Comparison of ENCODE assay signal across 4 cellular contexts in the genomic region with DNA sequence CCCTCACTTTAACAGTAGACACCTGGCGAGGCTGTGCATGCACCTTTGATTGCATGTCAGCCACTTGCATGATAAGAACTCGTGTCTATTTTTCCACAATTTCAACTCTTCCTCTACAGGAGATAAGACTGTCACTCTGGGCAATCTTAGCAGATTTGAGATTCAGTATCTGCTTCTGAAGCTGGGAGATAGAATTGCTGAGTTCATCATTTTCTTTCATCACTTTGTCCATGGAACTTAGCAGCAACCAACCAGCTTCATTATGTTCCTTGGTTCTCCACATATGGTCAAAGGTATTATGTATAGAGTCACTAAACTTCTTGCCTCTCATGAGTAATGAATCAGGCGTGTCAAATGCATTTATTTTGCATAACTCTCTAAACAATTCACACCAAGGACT.
TF ChIP-seq lines count a peak whose summit lies in the region.

No MANE protein-coding gene starts in this region.

TF ChIP-seq in HepG2, 621 proteins besides CTCF, POLR2A, EP300 and RAD21:
- TF ChIP-seq PPARG (CRISPR knock-in tag; conservative IDR thresholded peaks at IDR 0.05) (no peak), KDM5A (IDR thresholded peaks at IDR 0.05; ENCODE audit: borderline replicate concordance, low read length) (no peak), ZSCAN30 (CRISPR knock-in tag; IDR thresholded peaks at IDR 0.05) (no peak), RCOR2 (CRISPR knock-in tag; IDR thresholded peaks at IDR 0.05) (no peak), MAFF (IDR thresholded peaks at IDR 0.05; ENCODE audit: low read depth, low read length) (peak; percentile 83), MAFK (conservative IDR thresholded peaks at IDR 0.05 in 1 of 2, IDR thresholded peaks at IDR 0.05 in 1 of 2; ENCODE audit: low read length in 2 of 2) (peak; percentile 74 to 91), FOXC1 (CRISPR knock-in tag; IDR thresholded peaks at IDR 0.05; ENCODE audit: borderline replicate concordance) (no peak)
- TF ChIP-seq, protein P1, sequence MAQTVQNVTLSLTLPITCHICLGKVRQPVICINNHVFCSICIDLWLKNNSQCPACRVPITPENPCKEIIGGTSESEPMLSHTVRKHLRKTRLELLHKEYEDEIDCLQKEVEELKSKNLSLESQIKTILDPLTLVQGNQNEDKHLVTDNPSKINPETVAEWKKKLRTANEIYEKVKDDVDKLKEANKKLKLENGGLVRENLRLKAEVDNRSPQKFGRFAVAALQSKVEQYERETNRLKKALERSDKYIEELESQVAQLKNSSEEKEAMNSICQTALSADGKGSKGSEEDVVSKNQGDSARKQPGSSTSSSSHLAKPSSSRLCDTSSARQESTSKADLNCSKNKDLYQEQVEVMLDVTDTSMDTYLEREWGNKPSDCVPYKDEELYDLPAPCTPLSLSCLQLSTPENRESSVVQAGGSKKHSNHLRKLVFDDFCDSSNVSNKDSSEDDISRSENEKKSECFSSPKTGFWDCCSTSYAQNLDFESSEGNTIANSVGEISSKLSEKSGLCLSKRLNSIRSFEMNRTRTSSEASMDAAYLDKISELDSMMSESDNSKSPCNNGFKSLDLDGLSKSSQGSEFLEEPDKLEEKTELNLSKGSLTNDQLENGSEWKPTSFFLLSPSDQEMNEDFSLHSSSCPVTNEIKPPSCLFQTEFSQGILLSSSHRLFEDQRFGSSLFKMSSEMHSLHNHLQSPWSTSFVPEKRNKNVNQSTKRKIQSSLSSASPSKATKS (CRISPR knock-in tag; IDR thresholded peaks at IDR 0.05): no peak

TF ChIP-seq in A549, 52 proteins besides CTCF, POLR2A, EP300 and RAD21:
- TF ChIP-seq MAFK (IDR thresholded peaks at IDR 0.05; ENCODE audit: partially characterized antibody) (peak; percentile 80), KDM1A (IDR thresholded peaks at IDR 0.05; ENCODE audit: low read depth) (no peak)

TF ChIP-seq in IMR-90, 13 proteins besides CTCF, POLR2A, EP300 and RAD21:
- TF ChIP-seq RFX5 (IDR thresholded peaks at IDR 0.05; ENCODE audit: low read depth, low read length) (no peak), NFE2L2 (IDR thresholded peaks at IDR 0.05; ENCODE audit: low read depth, low read length) (no peak), CHD1 (IDR thresholded peaks at IDR 0.05; ENCODE audit: low read depth, low read length) (no peak), MAFK (IDR thresholded peaks at IDR 0.05; ENCODE audit: low read depth, low read length) (peak; percentile 84)

TF ChIP-seq in K562, 482 proteins besides CTCF, POLR2A, EP300 and RAD21:
- TF ChIP-seq SMAD3 (CRISPR knock-in tag; conservative IDR thresholded peaks at IDR 0.05) (no peak), ELF2 (CRISPR knock-in tag; IDR thresholded peaks at IDR 0.05) (no peak), SP2 (IDR thresholded peaks at IDR 0.05; ENCODE audit: extremely low read depth, low read depth, low read length, poor library complexity, severe bottlenecking) (no peak), POLR2G (IDR thresholded peaks at IDR 0.05; ENCODE audit: low read depth, low read length) (no peak), SPI1 (IDR thresholded peaks at IDR 0.05; ENCODE audit: borderline replicate concordance, low read depth, low read length) (no peak), FOXM1 (IDR thresholded peaks at IDR 0.05; ENCODE audit: low read depth) (no peak), FOXM1 (CRISPR knock-in tag; IDR thresholded peaks at IDR 0.05; ENCODE audit: low read depth) (no peak), ZNF212 (CRISPR knock-in tag; IDR thresholded peaks at IDR 0.05) (no peak), TAF9B (IDR thresholded peaks at IDR 0.05; ENCODE audit: partially characterized antibody) (no peak), MAFG (tag; conservative IDR thresholded peaks at IDR 0.05) (peak; percentile 82), MAFK (IDR thresholded peaks at IDR 0.05; ENCODE audit: low read length) (peak; percentile 45; the same call in 1 of the 2 replicates), KHSRP (IDR thresholded peaks at IDR 0.05) (no peak), NCOA4 (IDR thresholded peaks at IDR 0.05; ENCODE audit: partially characterized antibody) (no peak), C11orf30 (IDR thresholded peaks at IDR 0.05; ENCODE audit: low read depth) (peak; percentile 69), MEF2A (IDR thresholded peaks at IDR 0.05; ENCODE audit: control insufficient read depth, low read depth, low read length) (no peak), RB1 (IDR thresholded peaks at IDR 0.05; ENCODE audit: low read depth) (no peak), ZKSCAN3 (CRISPR knock-in tag; IDR thresholded peaks at IDR 0.05) (no peak), ZNF316 (IDR thresholded peaks at IDR 0.05) (peak; percentile 77), GABPB1 (CRISPR knock-in tag; IDR thresholded peaks at IDR 0.05) (no peak), MXD1 (CRISPR knock-in tag; IDR thresholded peaks at IDR 0.05; ENCODE audit: borderline replicate concordance, poor library complexity, severe bottlenecking) (no peak), MAFF (IDR thresholded peaks at IDR 0.05; ENCODE audit: low read length) (peak; percentile 69), FOXP4 (CRISPR knock-in tag; IDR thresholded peaks at IDR 0.05; ENCODE audit: borderline replicate concordance) (no peak), SMARCA5 (IDR thresholded peaks at IDR 0.05) (no peak), NR3C1 (CRISPR knock-in tag; IDR thresholded peaks at IDR 0.05) (no peak), HOXB6 (CRISPR knock-in tag; IDR thresholded peaks at IDR 0.05; ENCODE audit: borderline replicate concordance) (no peak)
- TF ChIP-seq, protein P2, sequence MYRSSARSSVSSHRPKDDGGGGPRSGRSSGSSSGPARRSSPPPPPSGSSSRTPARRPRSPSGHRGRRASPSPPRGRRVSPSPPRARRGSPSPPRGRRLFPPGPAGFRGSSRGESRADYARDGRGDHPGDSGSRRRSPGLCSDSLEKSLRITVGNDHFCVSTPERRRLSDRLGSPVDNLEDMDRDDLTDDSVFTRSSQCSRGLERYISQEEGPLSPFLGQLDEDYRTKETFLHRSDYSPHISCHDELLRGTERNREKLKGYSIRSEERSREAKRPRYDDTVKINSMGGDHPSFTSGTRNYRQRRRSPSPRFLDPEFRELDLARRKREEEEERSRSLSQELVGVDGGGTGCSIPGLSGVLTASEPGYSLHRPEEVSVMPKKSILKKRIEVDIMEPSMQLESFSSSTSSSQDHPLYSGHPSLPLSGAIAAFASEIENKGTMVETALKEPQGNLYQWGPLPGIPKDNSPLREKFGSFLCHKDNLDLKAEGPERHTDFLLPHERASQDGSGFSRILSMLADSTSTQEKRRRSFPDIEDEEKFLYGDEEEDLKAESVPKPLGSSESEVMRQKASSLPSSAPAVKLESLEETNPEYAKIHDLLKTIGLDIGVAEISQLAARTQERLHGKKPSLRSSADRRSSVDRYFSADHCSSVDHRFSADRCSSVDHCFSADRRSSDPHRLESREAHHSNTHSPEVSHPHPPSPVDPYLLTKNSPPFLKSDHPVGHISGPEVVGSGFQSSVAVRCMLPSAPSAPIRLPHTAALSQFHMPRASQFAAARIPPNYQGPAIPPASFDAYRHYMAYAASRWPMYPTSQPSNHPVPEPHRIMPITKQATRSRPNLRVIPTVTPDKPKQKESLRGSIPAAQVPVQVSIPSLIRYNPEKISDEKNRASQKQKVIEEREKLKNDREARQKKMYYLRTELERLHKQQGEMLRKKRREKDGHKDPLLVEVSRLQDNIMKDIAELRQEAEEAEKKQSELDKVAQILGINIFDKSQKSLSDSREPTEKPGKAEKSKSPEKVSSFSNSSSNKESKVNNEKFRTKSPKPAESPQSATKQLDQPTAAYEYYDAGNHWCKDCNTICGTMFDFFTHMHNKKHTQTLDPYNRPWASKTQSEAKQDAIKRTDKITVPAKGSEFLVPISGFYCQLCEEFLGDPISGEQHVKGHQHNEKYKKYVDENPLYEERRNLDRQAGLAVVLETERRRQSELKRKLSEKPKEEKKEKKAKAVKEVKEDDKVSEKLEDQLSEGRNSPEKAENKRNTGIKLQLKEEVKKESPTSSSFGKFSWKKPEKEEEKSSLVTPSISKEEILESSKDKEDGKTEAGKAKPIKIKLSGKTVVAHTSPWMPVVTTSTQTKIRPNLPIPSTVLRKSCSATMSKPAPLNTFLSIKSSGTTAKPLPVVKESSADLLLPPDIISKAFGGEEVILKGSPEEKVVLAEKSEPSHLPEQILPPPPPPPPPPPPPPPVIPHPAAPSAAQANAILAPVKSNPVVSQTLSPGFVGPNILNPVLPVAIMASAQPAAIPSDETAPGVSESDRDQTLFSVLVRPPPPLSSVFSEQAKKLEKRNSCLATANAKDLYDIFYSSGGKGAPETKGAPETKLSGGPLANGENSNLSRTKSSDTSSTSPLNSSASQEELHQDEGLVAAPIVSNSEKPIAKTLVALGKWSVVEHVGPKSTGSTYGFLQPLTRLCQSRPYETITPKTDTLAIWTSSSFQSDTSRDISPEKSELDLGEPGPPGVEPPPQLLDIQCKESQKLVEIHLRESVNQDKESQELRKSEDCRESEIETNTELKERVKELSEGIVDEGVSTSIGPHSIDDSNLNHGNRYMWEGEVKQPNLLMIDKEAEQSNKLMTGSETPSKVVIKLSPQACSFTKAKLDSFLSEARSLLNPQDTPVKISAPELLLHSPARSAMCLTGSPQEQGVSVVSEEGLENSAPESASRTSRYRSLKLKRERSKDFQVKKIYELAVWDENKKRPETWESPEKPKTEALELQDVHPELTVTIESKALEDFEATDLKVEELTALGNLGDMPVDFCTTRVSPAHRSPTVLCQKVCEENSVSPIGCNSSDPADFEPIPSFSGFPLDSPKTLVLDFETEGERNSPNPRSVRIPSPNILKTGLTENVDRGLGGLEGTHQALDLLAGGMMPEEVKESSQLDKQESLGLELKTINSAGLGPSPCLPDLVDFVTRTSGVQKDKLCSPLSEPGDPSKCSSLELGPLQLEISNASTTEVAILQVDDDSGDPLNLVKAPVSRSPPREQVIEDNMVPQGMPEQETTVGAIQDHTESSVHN (IDR thresholded peaks at IDR 0.05; ENCODE audit: borderline replicate concordance in 1 of 2, low read depth in 1 of 2): no peak
- TF ChIP-seq, protein P3, sequence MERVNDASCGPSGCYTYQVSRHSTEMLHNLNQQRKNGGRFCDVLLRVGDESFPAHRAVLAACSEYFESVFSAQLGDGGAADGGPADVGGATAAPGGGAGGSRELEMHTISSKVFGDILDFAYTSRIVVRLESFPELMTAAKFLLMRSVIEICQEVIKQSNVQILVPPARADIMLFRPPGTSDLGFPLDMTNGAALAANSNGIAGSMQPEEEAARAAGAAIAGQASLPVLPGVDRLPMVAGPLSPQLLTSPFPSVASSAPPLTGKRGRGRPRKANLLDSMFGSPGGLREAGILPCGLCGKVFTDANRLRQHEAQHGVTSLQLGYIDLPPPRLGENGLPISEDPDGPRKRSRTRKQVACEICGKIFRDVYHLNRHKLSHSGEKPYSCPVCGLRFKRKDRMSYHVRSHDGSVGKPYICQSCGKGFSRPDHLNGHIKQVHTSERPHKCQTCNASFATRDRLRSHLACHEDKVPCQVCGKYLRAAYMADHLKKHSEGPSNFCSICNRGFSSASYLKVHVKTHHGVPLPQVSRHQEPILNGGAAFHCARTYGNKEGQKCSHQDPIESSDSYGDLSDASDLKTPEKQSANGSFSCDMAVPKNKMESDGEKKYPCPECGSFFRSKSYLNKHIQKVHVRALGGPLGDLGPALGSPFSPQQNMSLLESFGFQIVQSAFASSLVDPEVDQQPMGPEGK (CRISPR knock-in tag; IDR thresholded peaks at IDR 0.05; ENCODE audit: borderline replicate concordance): no peak
- TF ChIP-seq, protein P4, sequence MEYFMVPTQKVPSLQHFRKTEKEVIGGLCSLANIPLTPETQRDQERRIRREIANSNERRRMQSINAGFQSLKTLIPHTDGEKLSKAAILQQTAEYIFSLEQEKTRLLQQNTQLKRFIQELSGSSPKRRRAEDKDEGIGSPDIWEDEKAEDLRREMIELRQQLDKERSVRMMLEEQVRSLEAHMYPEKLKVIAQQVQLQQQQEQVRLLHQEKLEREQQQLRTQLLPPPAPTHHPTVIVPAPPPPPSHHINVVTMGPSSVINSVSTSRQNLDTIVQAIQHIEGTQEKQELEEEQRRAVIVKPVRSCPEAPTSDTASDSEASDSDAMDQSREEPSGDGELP (CRISPR knock-in tag; IDR thresholded peaks at IDR 0.05; ENCODE audit: borderline replicate concordance): no peak
- TF ChIP-seq, protein P5, sequence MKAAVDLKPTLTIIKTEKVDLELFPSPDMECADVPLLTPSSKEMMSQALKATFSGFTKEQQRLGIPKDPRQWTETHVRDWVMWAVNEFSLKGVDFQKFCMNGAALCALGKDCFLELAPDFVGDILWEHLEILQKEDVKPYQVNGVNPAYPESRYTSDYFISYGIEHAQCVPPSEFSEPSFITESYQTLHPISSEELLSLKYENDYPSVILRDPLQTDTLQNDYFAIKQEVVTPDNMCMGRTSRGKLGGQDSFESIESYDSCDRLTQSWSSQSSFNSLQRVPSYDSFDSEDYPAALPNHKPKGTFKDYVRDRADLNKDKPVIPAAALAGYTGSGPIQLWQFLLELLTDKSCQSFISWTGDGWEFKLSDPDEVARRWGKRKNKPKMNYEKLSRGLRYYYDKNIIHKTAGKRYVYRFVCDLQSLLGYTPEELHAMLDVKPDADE (conservative IDR thresholded peaks at IDR 0.05; ENCODE audit: control insufficient read depth, low read depth, low read length): no peak
TF ChIP-seq in K562: peak in this region for 5.
